19 cellular contexts compared by ENCODE assay signal in genomic region chr1:115262886-115263285, GRCh38.
DNase-seq lines count a peak whose midpoint lies in the region; ATAC-seq, FAIRE-seq and TF ChIP-seq lines count a peak whose summit lies in the region.
"Had no signal": no experiment of that assay in that cellular context is flagged by ENCODE, and none has a peak within 500 bp of the region (broad histone marks: within the 10 kb centered on the region; RNA-seq: fewer than 3 reads in every experiment).

No MANE protein-coding gene starts in this region.

- BruUV-seq in A673 (replicated peaks; lab: Mats Ljungman, UMichigan): no TSS peak

- DNase-seq in A673 (ENCODE audit: low spot score) (peak; percentile 30), GM23248 (no peak), brain microvascular endothelial cell (peak; percentile 24), fibroblast of villous mesenchyme (ENCODE audit: low read depth) (peak; percentile 30), cortex of kidney (lab: John Stamatoyannopoulos, UW) (no peak), COR-L47 (lab: John Stamatoyannopoulos, UW) (no peak), GM12891 (ENCODE audit: insufficient read length, low spot score) (no peak)
- DNase-seq: Calu3; CD4-positive, CD25-positive, alpha-beta regulatory T cell; DMS79 treated with DMSO at 0.1 percent for 48 hours; GF-D8; Kasumi-1; NCI-H1105 treated with DMSO at 0.1 percent for 48 hours; NCI-H187 treated with DMSO at 0.1 percent for 48 hours; NCI-H446 treated with DMSO at 0.1 percent for 48 hours; NCI-H748 treated with DMSO at 0.1 percent for 48 hours; PC-9 had no signal

- TF ChIP-seq POLR2A in GM12891 (IDR thresholded peaks at IDR 0.05; ENCODE audit: low read depth, low read length): no peak

- intact Hi-C loops in A673 (cut with micrococcal nuclease; ENCODE audit: unreplicated experiment): no loop called here

- 58 to 59% methylated on average over 4 of the region's 4 CpGs for WGBS in GM23248 (ENCODE audit: low coverage in 1 of 2, low lambda C conversion rate in 2 of 2, missing lambda C conversion rate in 2 of 2), 2 experiments

- POLR2A ChIA-PET in A673 (lab: Charles Lee; ENCODE audit: low non-redundant PET): no interaction called here

- H3K4me3 ChIP-seq in A673 (ENCODE audit: low read depth, low read length, poor library complexity, severe bottlenecking) (no peak overlapping the region), GM23248 (no peak overlapping the region), brain microvascular endothelial cell (ENCODE audit: low read depth, low read length) (no peak overlapping the region), fibroblast of villous mesenchyme (ENCODE audit: low read depth, low read length) (no peak overlapping the region)
- H3K4me3 ChIP-seq: PC-9 had no signal

- H3K4me1 ChIP-seq in A673 (ENCODE audit: insufficient read depth, low read length, poor library complexity, severe bottlenecking): peaks cover 10% of the 10 kb centered on the region
- H3K4me1 ChIP-seq in GM23248 (ENCODE audit: insufficient read depth): peaks cover 10% of the 10 kb centered on the region

- in situ Hi-C loops in GM23248 (cut with MboI) (no loop called here), brain microvascular endothelial cell (cut with HindIII; ENCODE audit: low pct_ligation_motif_present, low sequenced_read_pairs) (no loop called here)

- no peak for ATAC-seq in SK-N-SH treated with all-trans-retinoic acid at 6 μM for 48 hours

- H4K20me1 ChIP-seq in GM23248 (ENCODE audit: insufficient read depth): no peaks in the 10 kb centered on the region

- H2AFZ ChIP-seq in GM23248: no peak overlapping the region
- H2AFZ ChIP-seq: PC-9 had no signal

- H3K9ac ChIP-seq in GM23248: no peak overlapping the region

- peaks cover 14% of the 10 kb centered on the region for H3F3A ChIP-seq in GM23248 (ENCODE audit: insufficient read depth)

- CTCF ChIA-PET in A673 (lab: Charles Lee): no interaction called here

- peak overlapping the region; percentile 19 for H3K4me2 ChIP-seq in GM23248 (ENCODE audit: unreplicated experiment)
- H3K4me2 ChIP-seq: PC-9 had no signal

- TF ChIP-seq CTCF in A673 (conservative IDR thresholded peaks at IDR 0.05; ENCODE audit: low read depth, low read length) (no peak), brain microvascular endothelial cell (IDR thresholded peaks at IDR 0.05; ENCODE audit: low read depth, low read length, missing control alignments) (no peak), fibroblast of villous mesenchyme (IDR thresholded peaks at IDR 0.05; ENCODE audit: insufficient read depth, low read depth, low read length) (no peak)

- H3K27me3 ChIP-seq in A673 (replicated peaks; ENCODE audit: insufficient read depth, low read depth, low read length, poor library complexity) (no peaks in the 10 kb centered on the region), GM23248 (replicated peaks; ENCODE audit: insufficient read depth) (no peaks in the 10 kb centered on the region), brain microvascular endothelial cell (replicated peaks) (no peaks in the 10 kb centered on the region)

- H3K36me3 ChIP-seq in A673 (ENCODE audit: insufficient read depth, low read length, poor library complexity, severe bottlenecking) (no peaks in the 10 kb centered on the region), GM23248 (ENCODE audit: low read depth) (no peaks in the 10 kb centered on the region), brain microvascular endothelial cell (replicated peaks) (no peaks in the 10 kb centered on the region)

- no peaks in the 10 kb centered on the region for H3K79me2 ChIP-seq in GM23248 (ENCODE audit: insufficient read depth)

- H3K9me3 ChIP-seq in A673 (ENCODE audit: low read depth, low read length, poor library complexity, severe bottlenecking) (peaks cover 12% of the 10 kb centered on the region), GM23248 (ENCODE audit: low read depth) (no peaks in the 10 kb centered on the region)

- no peak overlapping the region for H3K27ac ChIP-seq in A673 (ENCODE audit: low read depth, low read length, poor library complexity, severe bottlenecking)
- no peak overlapping the region for H3K27ac ChIP-seq in GM23248
- H3K27ac ChIP-seq in brain microvascular endothelial cell: no peak overlapping the region
- H3K27ac ChIP-seq: PC-9 had no signal

- no peak for FAIRE-seq in GM12891 (lab: Jason Lieb, UNC)
- FAIRE-seq: A204.1 had no signal

- no peaks in the 10 kb centered on the region for H3K9me2 ChIP-seq in GM23248 (ENCODE audit: insufficient read depth)

TF ChIP-seq in SK-N-SH treated with all-trans-retinoic acid at 6 μM for 48 hours, 23 proteins besides CTCF, POLR2A, EP300 and RAD21:
- TF ChIP-seq PPARA (CRISPR knock-in tag; IDR thresholded peaks at IDR 0.05; ENCODE audit: borderline replicate concordance): no peak
- no peak for TF ChIP-seq ZFP30 (CRISPR knock-in tag; IDR thresholded peaks at IDR 0.05)
TF ChIP-seq in SK-N-SH treated with all-trans-retinoic acid at 6 μM for 48 hours: peak in this region for 0.

TF ChIP-seq in GM12891, 5 proteins besides CTCF, POLR2A, EP300 and RAD21:
- no peak for TF ChIP-seq POLR2AphosphoS5 (IDR thresholded peaks at IDR 0.05; ENCODE audit: low read depth, low read length)
- TF ChIP-seq TAF1 (IDR thresholded peaks at IDR 0.05; ENCODE audit: low read depth, low read length): no peak
- no peak for TF ChIP-seq POU2F2 (IDR thresholded peaks at IDR 0.05; ENCODE audit: low read depth, low read length)
- TF ChIP-seq PAX5 (IDR thresholded peaks at IDR 0.05; ENCODE audit: insufficient read depth, low read length, severe bottlenecking): no peak
- TF ChIP-seq SPI1 (IDR thresholded peaks at IDR 0.05; ENCODE audit: low read depth, low read length): no peak

Comparison
In these comparisons a context has a peak if more than half of its experiments do, and no peak if none do; other contexts are left out.
1. DNase-seq: peak in A673 (single experiment), brain microvascular endothelial cell (single experiment) and fibroblast of villous mesenchyme (single experiment); none in GM23248 (single experiment), cortex of kidney (single experiment), COR-L47 (single experiment) and GM12891 (single experiment).